19 cellular contexts compared by ENCODE assay signal in genomic region chr9:134128727-134129679, GRCh38. TPM values are rescaled to one million over a fixed set of nuclear protein-coding genes. Genes with fewer than 3 reads are reported as not detected.
DNase-seq lines count a peak whose midpoint lies in the region; ATAC-seq, FAIRE-seq and TF ChIP-seq lines count a peak whose summit lies in the region.
"Had no signal": no experiment of that assay in that cellular context is flagged by ENCODE, and none has a peak within 500 bp of the region (broad histone marks: within the 10 kb centered on the region; RNA-seq: fewer than 3 reads in every experiment).

No MANE protein-coding gene starts in this region.

- H4K20me1 ChIP-seq in BLaER1 = no peaks in the 10 kb centered on the region
- no peaks in the 10 kb centered on the region for H4K20me1 ChIP-seq in endothelial cell of umbilical vein (replicated peaks; ENCODE audit: control insufficient read depth, extremely low read depth, insufficient read depth, low read length)
- H4K20me1 ChIP-seq in neural progenitor cell (ENCODE audit: low read depth) = no peaks in the 10 kb centered on the region

- TF ChIP-seq CTCF in endothelial cell of umbilical vein (IDR thresholded peaks at IDR 0.05; ENCODE audit: extremely low read depth in 1 of 2, insufficient read depth in 1 of 2, low read depth in 1 of 2, low read length in 2 of 2) = no peak
- TF ChIP-seq CTCF in neural progenitor cell (IDR thresholded peaks at IDR 0.05) = no peak
- TF ChIP-seq CTCF in sigmoid colon (IDR thresholded peaks at IDR 0.05) = no peak

- H3K4me1 Mint-ChIP-seq in neural progenitor cell = peaks cover 24% of the 10 kb centered on the region
- peaks cover 0 to 5% (median 4%) of the 10 kb centered on the region in 3 donors for H3K4me1 Mint-ChIP-seq in CD8-positive, alpha-beta memory T cell

- dilution Hi-C loops in endothelial cell of umbilical vein (cut with MboI; ENCODE audit: extremely low pct_ligation_motif_present, low sequenced_read_pairs) = no loop called here

- ATAC-seq in HG02870 (IDR thresholded peaks at IDR 0.05; ENCODE audit: unreplicated experiment) = no peak
- ATAC-seq: Panc1 had no signal

- no peak for TF ChIP-seq EP300 in sigmoid colon (IDR thresholded peaks at IDR 0.05)

- CTCF ChIA-PET in endothelial cell of umbilical vein (lab: Charles Lee) = interaction anchor here (1.4 kb wide), 1 partner anchor 30 kb away, joined by 3 read pairs; no protein-coding TSS in a partner anchor
- CTCF ChIA-PET in CD8-positive, alpha-beta memory T cell (lab: Charles Lee) = no interaction called here

- H3K4me3 ChIP-seq in BLaER1 = no peak overlapping the region
- H3K4me3 ChIP-seq in endothelial cell of umbilical vein (replicated peaks in 1 of 3; ENCODE audit: insufficient read depth in 1 of 3, low read depth in 1 of 3, low read length in 3 of 3) = no peak overlapping the region
- no peak overlapping the region for H3K4me3 ChIP-seq in neural progenitor cell
- no peak overlapping the region for H3K4me3 ChIP-seq in sigmoid colon
- H3K4me3 ChIP-seq in CD8-positive, alpha-beta memory T cell (ENCODE audit: low read length) = no peak overlapping the region
- H3K4me3 ChIP-seq: stomach had no signal

- H3K79me2 ChIP-seq in endothelial cell of umbilical vein (ENCODE audit: control insufficient read depth, insufficient read depth, low read length) (no peaks in the 10 kb centered on the region), neural progenitor cell (ENCODE audit: low read depth) (no peaks in the 10 kb centered on the region)
- H3K79me2 ChIP-seq: parathyroid adenoma had no signal

- H3K27ac ChIP-seq in BLaER1 (no peak overlapping the region), endothelial cell of umbilical vein (ENCODE audit: insufficient read depth, low read depth, low read length) (no peak overlapping the region), neural progenitor cell (peak overlapping the region; percentile 70), sigmoid colon (peak overlapping the region in 1 of 4 donors; percentile 41)
- no peak overlapping the region for H3K27ac ChIP-seq in CD8-positive, alpha-beta memory T cell (ENCODE audit: low read depth, low read length)
- H3K27ac ChIP-seq: parathyroid adenoma had no signal

- H3K9me3 Mint-ChIP-seq in neural progenitor cell = no peaks in the 10 kb centered on the region
- no peaks in the 10 kb centered on the region for H3K9me3 Mint-ChIP-seq in CD8-positive, alpha-beta memory T cell
- H3K9me3 Mint-ChIP-seq: activated CD4-positive, alpha-beta memory T cell treated with anti-CD3 and anti-CD28 coated beads for 36 hours had no signal

- TF ChIP-seq POLR2A in endothelial cell of umbilical vein (IDR thresholded peaks at IDR 0.05; ENCODE audit: low read depth, low read length) (no peak), sigmoid colon (IDR thresholded peaks at IDR 0.05) (no peak)

- H3K9me1 ChIP-seq in endothelial cell of umbilical vein (replicated peaks; ENCODE audit: control insufficient read depth, extremely low read depth, insufficient read depth, low read length) = no peaks in the 10 kb centered on the region

- H3K36me3 Mint-ChIP-seq in neural progenitor cell = no peaks in the 10 kb centered on the region
- H3K36me3 Mint-ChIP-seq in CD8-positive, alpha-beta memory T cell = no peaks in the 10 kb centered on the region
- H3K36me3 Mint-ChIP-seq: activated CD4-positive, alpha-beta memory T cell treated with anti-CD3 and anti-CD28 coated beads for 36 hours had no signal

- H2AFZ ChIP-seq in endothelial cell of umbilical vein (ENCODE audit: low read depth, low read length) = peak overlapping the region; percentile 42
- peak overlapping the region; percentile 34 for H2AFZ ChIP-seq in neural progenitor cell (replicated peaks)
- H2AFZ ChIP-seq: parathyroid adenoma had no signal

- peak; percentile 1 for DNase-seq in H4 (ENCODE audit: low spot score)
- DNase-seq in endothelial cell of umbilical vein (ENCODE audit: low read depth, low spot score) = no peak
- no peak for DNase-seq in neural progenitor cell (ENCODE audit: low spot score)
- no peak for DNase-seq in OCI-M1 (lab: John Stamatoyannopoulos, UW)
- no peak for DNase-seq in sigmoid colon
- DNase-seq in CD8-positive, alpha-beta memory T cell = no peak
- DNase-seq: activated CD4-positive, alpha-beta memory T cell treated with anti-CD3 and anti-CD28 coated beads for 36 hours; foreskin melanocyte; midbrain; NCI-H187 treated with DMSO at 0.1 percent for 48 hours; NCI-H526; stomach had no signal

- FAIRE-seq in endothelial cell of umbilical vein (lab: Jason Lieb, UNC) = no peak
- FAIRE-seq: D721Med, HTR-8/SVneo had no signal

- POLR2A ChIA-PET in endothelial cell of umbilical vein (lab: Charles Lee) = no interaction called here
- POLR2A ChIA-PET in CD8-positive, alpha-beta memory T cell (lab: Charles Lee) = no interaction called here

- H3K36me3 ChIP-seq in BLaER1 (no peaks in the 10 kb centered on the region), endothelial cell of umbilical vein (ENCODE audit: control insufficient read depth in 2 of 2, extremely low read depth in 1 of 2, insufficient read depth in 2 of 2, low read length in 2 of 2) (no peaks in the 10 kb centered on the region), neural progenitor cell (no peaks in the 10 kb centered on the region), sigmoid colon (no peaks in the 10 kb centered on the region)
- no peaks in the 10 kb centered on the region for H3K36me3 ChIP-seq in CD8-positive, alpha-beta memory T cell (ENCODE audit: insufficient read depth, low read length)
- H3K36me3 ChIP-seq: stomach had no signal

- peaks cover 28% of the 10 kb centered on the region for H3F3A ChIP-seq in neural progenitor cell (ENCODE audit: low read depth)

- H3K4me1 ChIP-seq in BLaER1 (peaks cover 43% of the 10 kb centered on the region), endothelial cell of umbilical vein (ENCODE audit: control insufficient read depth, extremely low read depth, insufficient read depth, low read length) (no peaks in the 10 kb centered on the region), neural progenitor cell (peaks cover 26% of the 10 kb centered on the region), sigmoid colon (peaks cover 0 to 13% (median 12%) of the 10 kb centered on the region in 4 donors)
- no peaks in the 10 kb centered on the region for H3K4me1 ChIP-seq in CD8-positive, alpha-beta memory T cell (ENCODE audit: insufficient read depth, low read length)

- H3K27me3 Mint-ChIP-seq in neural progenitor cell (ENCODE audit: insufficient read depth, low read depth) = peaks cover 2% of the 10 kb centered on the region
- peaks cover 0 to 4% of the 10 kb centered on the region in 2 donors for H3K27me3 Mint-ChIP-seq in CD8-positive, alpha-beta memory T cell
- H3K27me3 Mint-ChIP-seq: activated CD4-positive, alpha-beta memory T cell treated with anti-CD3 and anti-CD28 coated beads for 36 hours had no signal

- peaks cover 20% of the 10 kb centered on the region; the same call in 1 of the 2 replicates for H3K27me3 ChIP-seq in BLaER1
- H3K27me3 ChIP-seq in endothelial cell of umbilical vein (ENCODE audit: control insufficient read depth in 2 of 2, insufficient read depth in 2 of 2, low read length in 2 of 2) = peaks cover 0 to 7% of the 10 kb centered on the region in 2 experiments
- no peaks in the 10 kb centered on the region for H3K27me3 ChIP-seq in neural progenitor cell
- H3K27me3 ChIP-seq in sigmoid colon = no peaks in the 10 kb centered on the region
- H3K27me3 ChIP-seq in CD8-positive, alpha-beta memory T cell (ENCODE audit: insufficient read depth, low read length, poor library complexity, severe bottlenecking) = no peaks in the 10 kb centered on the region
- H3K27me3 ChIP-seq: stomach had no signal

- no peak overlapping the region for H3K4me3 Mint-ChIP-seq in neural progenitor cell
- no peak overlapping the region for H3K4me3 Mint-ChIP-seq in CD8-positive, alpha-beta memory T cell
- H3K4me3 Mint-ChIP-seq: activated CD4-positive, alpha-beta memory T cell treated with anti-CD3 and anti-CD28 coated beads for 36 hours had no signal

- peak overlapping the region; percentile 30 for H3K27ac Mint-ChIP-seq in neural progenitor cell
- H3K27ac Mint-ChIP-seq in CD8-positive, alpha-beta memory T cell = no peak overlapping the region
- H3K27ac Mint-ChIP-seq: activated CD4-positive, alpha-beta memory T cell treated with anti-CD3 and anti-CD28 coated beads for 36 hours had no signal

- 87 to 89% methylated on average over 38 of the region's 38 CpGs for WGBS in sigmoid colon, 2 donors

- H3K9me3 ChIP-seq in BLaER1 (no peaks in the 10 kb centered on the region), endothelial cell of umbilical vein (replicated peaks; ENCODE audit: control insufficient read depth, insufficient read depth, low read length) (no peaks in the 10 kb centered on the region), neural progenitor cell (ENCODE audit: low read depth) (no peaks in the 10 kb centered on the region), sigmoid colon (no peaks in the 10 kb centered on the region)
- no peaks in the 10 kb centered on the region for H3K9me3 ChIP-seq in CD8-positive, alpha-beta memory T cell (ENCODE audit: low read length)
- H3K9me3 ChIP-seq: stomach had no signal

- BruUV-seq in endothelial cell of umbilical vein (replicated peaks; lab: Mats Ljungman, UMichigan) = no TSS peak

- H3K9ac ChIP-seq in BLaER1 (0 out of 2 replicates have a peak overlapping the region, but pooled peaks have one; percentile 12), endothelial cell of umbilical vein (replicated peaks; ENCODE audit: extremely low read depth, insufficient read depth, low read length) (no peak overlapping the region), neural progenitor cell (no peak overlapping the region)
- H3K9ac ChIP-seq: parathyroid adenoma had no signal

- intact Hi-C loops in endothelial cell of umbilical vein (cut with micrococcal nuclease) (no loop called here), sigmoid colon (cut with DNase I) (no loop called here)

- H3K4me2 ChIP-seq in BLaER1 = peak overlapping the region; percentile 79
- H3K4me2 ChIP-seq in endothelial cell of umbilical vein (ENCODE audit: insufficient read depth, low read length) = no peak overlapping the region
- H3K4me2 ChIP-seq in neural progenitor cell = peak overlapping the region; percentile 13

RNA-seq across cellular contexts. Expression of gene WDR5, which starts 6.9 kb away (rescaled TPM):
- total RNA-seq in H4 (2014; rRNA removed; shearing (Covaris generic)) = 26.4 and 30.7 TPM in 2 replicates
- total RNA-seq in endothelial cell of umbilical vein (42.4 and 42.5 TPM in 2 replicates), neural progenitor cell (ENCODE audit: low replicate concordance) (26.7 and 48.7 TPM in 2 replicates), sigmoid colon (10 to 100 TPM; 13.6 to 18.3 (median 15.0) TPM)
- polyA plus RNA-seq in endothelial cell of umbilical vein (30.8 and 32.1 TPM in 2 replicates), sigmoid colon (10 to 100 TPM; 10.8 to 33.6 (median 11.6) TPM)
- polyA plus RNA-seq in endothelial cell of umbilical vein (2011; cell fraction: cytosol; rRNA removed) = 37.0 and 38.6 TPM in 2 replicates
- 53.3 and 60.1 TPM in 2 replicates for polyA plus RNA-seq in endothelial cell of umbilical vein (2011; cell fraction: nucleus; rRNA removed)
- 39.0 and 39.5 TPM in 2 replicates for polyA plus RNA-seq in endothelial cell of umbilical vein (2012)
- polyA minus RNA-seq in endothelial cell of umbilical vein = 15.8 and 18.1 TPM in 2 replicates
- polyA minus RNA-seq in endothelial cell of umbilical vein (2011; cell fraction: cytosol; rRNA and poly(A)+ RNA removed) = 39.8 TPM
- 12.5 and 12.8 TPM in 2 replicates for polyA minus RNA-seq in endothelial cell of umbilical vein (2011; cell fraction: nucleus; rRNA and poly(A)+ RNA removed)
- 10 to 100 TPM; 62.2 to 64.3 TPM for total RNA-seq in CD8-positive, alpha-beta memory T cell
- polyA plus RNA-seq in CD8-positive, alpha-beta memory T cell = 16.4 TPM

RNA-seq across cellular contexts. Expression of gene RNU6ATAC, which starts 35.4 kb away (rescaled TPM):
- total RNA-seq in H4 (2014; rRNA removed; shearing (Covaris generic)) = not detected in 2 replicates
- total RNA-seq in endothelial cell of umbilical vein (116 and 164 TPM in 2 replicates), neural progenitor cell (ENCODE audit: low replicate concordance) (not detected in 2 replicates), sigmoid colon (not detected)
- polyA plus RNA-seq in endothelial cell of umbilical vein (not detected in 2 replicates), sigmoid colon (not detected)
- polyA plus RNA-seq in endothelial cell of umbilical vein (2011; cell fraction: cytosol; rRNA removed) = not detected in 2 replicates
- not detected in 2 replicates for polyA plus RNA-seq in endothelial cell of umbilical vein (2011; cell fraction: nucleus; rRNA removed)
- not detected in 2 replicates for polyA plus RNA-seq in endothelial cell of umbilical vein (2012)
- under 0.01 TPM in 2 replicates for polyA minus RNA-seq in endothelial cell of umbilical vein
- 3,090 TPM for polyA minus RNA-seq in endothelial cell of umbilical vein (2011; cell fraction: cytosol; rRNA and poly(A)+ RNA removed)
- polyA minus RNA-seq in endothelial cell of umbilical vein (2011; cell fraction: nucleus; rRNA and poly(A)+ RNA removed) = under 0.01 TPM in 1 of 2 replicates, not detected in the other
- total RNA-seq in CD8-positive, alpha-beta memory T cell = 10 to 100 TPM in 1 of 2 experiments, 1 to 10 TPM in 1; 9.7 to 15.5 TPM
- polyA plus RNA-seq in CD8-positive, alpha-beta memory T cell = not detected
- total RNA-seq: M059J, stomach had no signal
- polyA plus RNA-seq: stomach had no signal

Comparison
In these comparisons a context has a peak if more than half of its experiments do, and no peak if none do; other contexts are left out.
1. RNA of gene RNU6ATAC, which starts 35.4 kb away (total RNA-seq): 116 to 164 TPM in endothelial cell of umbilical vein and 9.7 to 15.5 TPM in CD8-positive, alpha-beta memory T cell; not detected in H4, not detected in neural progenitor cell and not detected in sigmoid colon; every median in the first group is over 10 times any median in the second.